8 cellular contexts compared by ENCODE assay signal in genomic region chr12:31326689-31327659, GRCh38. TPM values are rescaled to one million over a fixed set of nuclear protein-coding genes. Genes with fewer than 3 reads are reported as not detected.
DNase-seq lines count a peak whose midpoint lies in the region; ATAC-seq, FAIRE-seq and TF ChIP-seq lines count a peak whose summit lies in the region.

No MANE protein-coding gene starts in this region.

- FAIRE-seq in GM12878 (lab: Jason Lieb, UNC) = no peak

- H2BK12ac ChIP-seq in mesenchymal stem cell (ENCODE audit: low read length in 2 of 2) = no peak overlapping the region

- peak overlapping the region; percentile 66 for H3K9ac ChIP-seq in GM12878 (ENCODE audit: control insufficient read depth, insufficient read depth, low read length)
- H3K9ac ChIP-seq in mesenchymal stem cell (ENCODE audit: low read length) = peak overlapping the region; percentile 85

- TF ChIP-seq RAD21 in GM12878 (IDR thresholded peaks at IDR 0.05; ENCODE audit: insufficient read depth, low read depth, low read length) = no peak

- peak overlapping the region; percentile 34 for H2BK120ac ChIP-seq in mesenchymal stem cell (ENCODE audit: low read depth, low read length)

- no peak overlapping the region for H4K91ac ChIP-seq in mesenchymal stem cell (ENCODE audit: low read length)

- H3K4me2 ChIP-seq in GM12878 (ENCODE audit: control insufficient read depth, insufficient read depth) (peak overlapping the region; percentile 58; the same call in 1 of the 2 replicates), mesenchymal stem cell (ENCODE audit: low read length, poor library complexity, severe bottlenecking) (peak overlapping the region; percentile 85)

- no peak overlapping the region for H2BK15ac ChIP-seq in mesenchymal stem cell (ENCODE audit: low read depth, poor library complexity, severe bottlenecking)

- H2BK5ac ChIP-seq in mesenchymal stem cell (ENCODE audit: low read depth, low read length, poor library complexity, severe bottlenecking) = no peak overlapping the region

- H3K36me3 ChIP-seq in left ventricle myocardium inferior (no peaks in the 10 kb centered on the region), GM12878 (ENCODE audit: control insufficient read depth in 2 of 2, insufficient read depth in 2 of 2, low read length in 1 of 2) (no peaks in the 10 kb centered on the region), mesenchymal stem cell (ENCODE audit: control insufficient read depth in 1 of 2, insufficient read depth in 2 of 2, low read depth in 1 of 2, low read length in 2 of 2) (no peaks in the 10 kb centered on the region), uterus (no peaks in the 10 kb centered on the region)

- H3K4me3 ChIP-seq in left ventricle myocardium inferior (peak overlapping the region; percentile 88), GM12878 (peak overlapping the region; percentile 60; the same call in 1 of the 2 replicates), mesenchymal stem cell (ENCODE audit: insufficient read depth in 1 of 2, low read depth in 1 of 2, low read length in 2 of 2) (peak overlapping the region in 1 of 2 experiments; percentile 85), uterus (peak overlapping the region; percentile 70 to 91)

- peaks cover 43% of the 10 kb centered on the region for H3K4me1 ChIP-seq in left ventricle myocardium inferior
- H3K4me1 ChIP-seq in GM12878 (ENCODE audit: control insufficient read depth, insufficient read depth, low read length) = no peaks in the 10 kb centered on the region
- peaks cover 3% of the 10 kb centered on the region for H3K4me1 ChIP-seq in mesenchymal stem cell (ENCODE audit: control insufficient read depth, insufficient read depth, low read depth, low read length)
- no peaks in the 10 kb centered on the region for H3K4me1 ChIP-seq in uterus

- SMC1A ChIA-PET in GM12878 (lab: Charles Lee; ENCODE audit: uncharacterized antibody, unreplicated experiment) = interaction anchor here (1.1 to 1.3 kb wide), 4 partner anchors 7 to 55 kb away, joined by 3 to 6 read pairs (median 3); no protein-coding TSS in a partner anchor

- no peak overlapping the region for H3K14ac ChIP-seq in mesenchymal stem cell (ENCODE audit: low read length in 2 of 2)

- H3K18ac ChIP-seq in mesenchymal stem cell (ENCODE audit: low read depth in 1 of 2, low read length in 2 of 2) = no peak overlapping the region

- DNase-seq in left ventricle myocardium inferior (no peak), left ventricle myocardium superior (no peak), GM12878 (ENCODE audit: low read depth, low spot score) (no peak), mesenchymal stem cell (peak; percentile 27), uterus (peak in 1 of 2 donors; percentile 29), MV-4-11 (lab: John Stamatoyannopoulos, UW) (no peak), posterior cingulate gyrus (no peak)

- 64% methylated on average over 20 of the region's 20 CpGs for WGBS in GM12878 (ENCODE audit: insufficient coverage, insufficient replicate concordance, low lambda C conversion rate, missing lambda C conversion rate)
- WGBS in mesenchymal stem cell = 60% methylated on average over 14 of the region's 20 CpGs

- H3K27me3 ChIP-seq in left ventricle myocardium inferior (ENCODE audit: low read depth) (no peaks in the 10 kb centered on the region), GM12878 (replicated peaks in 1 of 2; ENCODE audit: control insufficient read depth in 2 of 2, insufficient read depth in 2 of 2, low read length in 1 of 2) (no peaks in the 10 kb centered on the region), mesenchymal stem cell (ENCODE audit: control insufficient read depth in 1 of 2, insufficient read depth in 1 of 2, low read length in 2 of 2) (peaks cover 0 to under 1% of the 10 kb centered on the region in 2 experiments), uterus (no peaks in the 10 kb centered on the region)

- H4K8ac ChIP-seq in mesenchymal stem cell (ENCODE audit: low read length) = no peak overlapping the region

- TF ChIP-seq POLR2A in GM12878 (IDR thresholded peaks at IDR 0.05; ENCODE audit: low read depth, low read length) = no peak
- no peak for TF ChIP-seq POLR2A in uterus (IDR thresholded peaks at IDR 0.05)

- H2AK5ac ChIP-seq in mesenchymal stem cell (ENCODE audit: low read length, severe bottlenecking) = no peak overlapping the region

- peaks cover 41% of the 10 kb centered on the region for H3K79me2 ChIP-seq in GM12878 (ENCODE audit: control insufficient read depth, insufficient read depth, low read length)

- H2AFZ ChIP-seq in GM12878 (ENCODE audit: control insufficient read depth, low read depth, low read length) (peak overlapping the region; percentile 71), mesenchymal stem cell (ENCODE audit: low read depth, low read length) (no peak overlapping the region)

- no peak overlapping the region for H3K23ac ChIP-seq in mesenchymal stem cell (ENCODE audit: low read length in 2 of 2)

- CTCF ChIA-PET in GM12878 (lab: Yijun Ruan, JAX) = interaction anchor here (0.7 to 2.3 kb wide), 4 partner anchors 11 to 55 kb away, joined by 3 to 13 read pairs (median 5); no protein-coding TSS in a partner anchor

- peaks cover 5% of the 10 kb centered on the region for H3K79me1 ChIP-seq in mesenchymal stem cell (replicated peaks; ENCODE audit: low read length, poor library complexity, severe bottlenecking)

- in situ Hi-C loops in GM12878 (cut with MboI) = no loop called here

- no peak overlapping the region for H3K4ac ChIP-seq in mesenchymal stem cell (ENCODE audit: low read depth in 1 of 2, low read length in 2 of 2)

- no TSS peak for BruUV-seq in GM12878 (replicated peaks; lab: Mats Ljungman, UMichigan)

- RAD21 ChIA-PET in GM12878 (lab: Charles Lee; ENCODE audit: unreplicated experiment) = interaction anchor here (0.9 to 1.2 kb wide), 5 partner anchors 11 to 36 kb away, joined by 3 to 9 read pairs (median 5); no protein-coding TSS in a partner anchor

- POLR2A ChIA-PET in GM12878 (lab: Charles Lee) = interaction anchor here (0.6 to 1.3 kb wide), 6 partner anchors 10 to 197 kb away, joined by 3 to 9 read pairs (median 4); no protein-coding TSS in a partner anchor

- H4K20me1 ChIP-seq in GM12878 (ENCODE audit: control insufficient read depth, insufficient read depth) = no peaks in the 10 kb centered on the region

- H3K9me3 ChIP-seq in left ventricle myocardium inferior (replicated peaks) (no peaks in the 10 kb centered on the region), GM12878 (replicated peaks; ENCODE audit: control insufficient read depth, insufficient read depth, low read length) (no peaks in the 10 kb centered on the region), mesenchymal stem cell (ENCODE audit: control insufficient read depth, low read length) (no peaks in the 10 kb centered on the region), uterus (no peaks in the 10 kb centered on the region)

- TF ChIP-seq CTCF in left ventricle myocardium inferior (IDR thresholded peaks at IDR 0.05; ENCODE audit: borderline replicate concordance) (no peak), GM12878 (IDR thresholded peaks at IDR 0.05 in 2 of 3, conservative IDR thresholded peaks at IDR 0.05 in 1 of 3; ENCODE audit: control insufficient read depth in 2 of 3, extremely low read depth in 1 of 3, insufficient read depth in 1 of 3, low read depth in 3 of 3, low read length in 3 of 3) (no peak), uterus (IDR thresholded peaks at IDR 0.05) (no peak)

- ATAC-seq in left ventricle myocardium superior = no peak
- ATAC-seq in GM12878 = no peak
- no peak for ATAC-seq in HG03520 (IDR thresholded peaks at IDR 0.05; ENCODE audit: unreplicated experiment)

- H3K27ac ChIP-seq in left ventricle myocardium inferior (replicated peaks) = peak overlapping the region; percentile 79
- H3K27ac ChIP-seq in GM12878 (ENCODE audit: control insufficient read depth, insufficient read depth) = no peak overlapping the region
- H3K27ac ChIP-seq in mesenchymal stem cell (ENCODE audit: low read length, poor library complexity, severe bottlenecking) = no peak overlapping the region
- H3K27ac ChIP-seq in uterus = peak overlapping the region; percentile 97 to 98

- intact Hi-C loops in left ventricle myocardium inferior (cut with micrococcal nuclease) = no loop called here
- intact Hi-C loops in left ventricle myocardium superior (cut with micrococcal nuclease) = no loop called here
- intact Hi-C loops in GM12878 (cut with micrococcal nuclease; ENCODE audit: unreplicated experiment) = no loop called here
- intact Hi-C loops in uterus (cut with DNase I; ENCODE audit: low total_unique reads) = no loop called here
- intact Hi-C loops in posterior cingulate gyrus (cut with DNase I) = loop anchor here (5.0 kb wide), 2 partner anchors 310 to 575 kb away; partner anchors contain the start of gene CAPRIN2

- TF ChIP-seq EP300 in GM12878 (IDR thresholded peaks at IDR 0.05; ENCODE audit: borderline replicate concordance in 1 of 2, control insufficient read depth in 1 of 2, low read depth in 2 of 2, low read length in 2 of 2) = no peak

TF ChIP-seq in GM12878, 131 proteins besides CTCF, POLR2A, EP300 and RAD21 (continues in another document):
- TF ChIP-seq GATAD2B (conservative IDR thresholded peaks at IDR 0.05; ENCODE audit: low read depth) = 0 out of 2 replicates have a peak, but pooled peaks have one; percentile 1

RNA-seq across cellular contexts. Expression of gene SINHCAF, which starts 1.0 kb away (rescaled TPM):
- 6.6 TPM for total RNA-seq in left ventricle myocardium inferior
- total RNA-seq in left ventricle myocardium superior = 12.9 TPM
- total RNA-seq in GM12878 (2013; cell fraction: nucleolus; rRNA removed) = 114 and 132 TPM in 2 replicates
- total RNA-seq in GM12878 (2014; rRNA removed) = 71.8 and 93.4 TPM in 2 replicates
- total RNA-seq in GM12878 (2014; rRNA removed; fragmentation: Illumina TruSeq; extraction: Trizol) = 92.3 and 100 TPM in 2 replicates
- 88.4 and 106 TPM in 2 replicates for total RNA-seq in GM12878 (2021)
- polyA plus RNA-seq in GM12878 (2011; ENCODE audit: low read depth) = 21.2 TPM
- 102 and 213 TPM in 2 replicates for polyA plus RNA-seq in GM12878 (2011; rRNA removed)
- 36.0 and 65.4 TPM in 2 replicates for polyA plus RNA-seq in GM12878 (2011; cell fraction: cytosol; rRNA removed)
- polyA plus RNA-seq in GM12878 (2011; cell fraction: nucleus; rRNA removed) = 31.6 and 39.1 TPM in 2 replicates
- polyA plus RNA-seq in GM12878 (2012) = 38.5 and 54.6 TPM in 2 replicates
- polyA plus RNA-seq in GM12878 (2014; fragmentation: Illumina TruSeq; extraction: Trizol) = 156 and 217 TPM in 2 replicates
- 100 to 1,000 TPM; 110 to 139 TPM for polyA plus RNA-seq in GM12878 (2014; fragmentation: Nextera tagmentation; extraction: Ambion mirVana)
- 45.7 and 60.4 TPM in 2 replicates for polyA plus RNA-seq in GM12878 (2014; rRNA removed)
- polyA plus RNA-seq in GM12878 (2016; fragmentation: Nextera tagmentation; extraction: Ambion mirVana) = 10 to 100 TPM; 67.7 to 84.4 TPM
- 50.1 and 60.6 TPM in 2 replicates for polyA minus RNA-seq in GM12878 (2011; rRNA and poly(A)+ RNA removed)
- polyA minus RNA-seq in GM12878 (2011; cell fraction: cytosol; rRNA and poly(A)+ RNA removed) = 42.1 and 42.6 TPM in 2 replicates
- 32.6 and 48.8 TPM in 2 replicates for polyA minus RNA-seq in GM12878 (2011; cell fraction: nucleus; rRNA and poly(A)+ RNA removed)
- polyA plus RNA-seq in mesenchymal stem cell (2013, experiment 1 of 2) = 33.9 TPM
- 34.9 TPM for polyA plus RNA-seq in mesenchymal stem cell (2013, experiment 2 of 2)
- total RNA-seq in uterus = 100 to 1,000 TPM in 2 of 4 donors, 10 to 100 TPM in 2; 26.1 to 237 (median 109) TPM

Comparison
In these comparisons a context has a peak if more than half of its experiments do, and no peak if none do; other contexts are left out.
1. H3K27ac ChIP-seq: peak in left ventricle myocardium inferior (single experiment) and uterus (2 of 2); none in GM12878 (single experiment) and mesenchymal stem cell (single experiment).